In genomic region chr9:115152281-115152680, GRCh38 we compare ENCODE assay signal across 35 cellular contexts. TPM values are rescaled to one million over a fixed set of nuclear protein-coding genes. Genes with fewer than 3 reads are reported as not detected.
"Had no signal": no experiment of that assay in that cellular context is flagged by ENCODE, and none has a peak within 500 bp of the region (broad histone marks: within the 10 kb centered on the region; RNA-seq: fewer than 3 reads in every experiment).

No MANE protein-coding gene starts in this region.

- DNase-seq: Kasumi-1, MG63, MM.1S, MV-4-11, NCI-H1048, NCI-H1092, NCI-H1092 treated with DMSO at 0.1 percent for 48 hours, NCI-H1105, NCI-H1105 treated with DMSO at 0.1 percent for 48 hours, NCI-H1417, NCI-H1417 treated with DMSO at 0.1 percent for 48 hours, NCI-H1436, NCI-H1436 treated with DMSO at 0.1 percent for 48 hours, NCI-H146, NCI-H1694, NCI-H1694 treated with DMSO at 0.1 percent for 48 hours, NCI-H187, NCI-H187 treated with DMSO at 0.1 percent for 48 hours, NCI-H1930, NCI-H2029, NCI-H2029 treated with DMSO at 0.1 percent for 48 hours, NCI-H2081, NCI-H2081 treated with DMSO at 0.1 percent for 48 hours, NCI-H2107, NCI-H2171, NCI-H2171 treated with DMSO at 0.1 percent for 48 hours, NCI-H2227 treated with DMSO at 0.1 percent for 48 hours, NCI-H226, NCI-H345, NCI-H446, NCI-H446 treated with DMSO at 0.1 percent for 48 hours, NCI-H510A, NCI-H510A treated with DMSO at 0.1 percent for 48 hours had no signal

- H3K4me3 ChIP-seq: MG63 had no signal

- H3K27ac ChIP-seq: KMS-11 had no signal

- H3K36me3 ChIP-seq: MG63 had no signal

- H3K27me3 ChIP-seq: MG63 had no signal

- H3K9ac ChIP-seq: KMS-11 had no signal

- H3K9me3 ChIP-seq: MG63 had no signal

- H3K4me2 ChIP-seq: KMS-11 had no signal

RNA-seq across cellular contexts. Expression of gene TNC, which starts 34.3 kb away (rescaled TPM):
- total RNA-seq: NCI-H460 had no signal
